Comparison of ENCODE assay signal across 25 cellular contexts in genomic region chr5:68371607-68372006, GRCh38.
"Had no signal": no experiment of that assay in that cellular context is flagged by ENCODE, and none has a peak within 500 bp of the region (broad histone marks: within the 10 kb centered on the region; RNA-seq: fewer than 3 reads in every experiment).

No MANE protein-coding gene starts in this region.

- H3K4me3 Mint-ChIP-seq: mesothelial cell of epicardium had no signal

- H3K9me3 ChIP-seq: esophagus squamous epithelium, gastrocnemius medialis, heart right ventricle, left lung, lower lobe of right lung, mucosa of descending colon had no signal

- H3K36me3 Mint-ChIP-seq: mesothelial cell of epicardium had no signal

- H3K4me3 ChIP-seq: coronary artery, dorsolateral prefrontal cortex, esophagus squamous epithelium, gastrocnemius medialis, heart right ventricle, left lung, lower lobe of right lung, mucosa of descending colon had no signal

- H3K36me3 ChIP-seq: esophagus squamous epithelium, gastrocnemius medialis, heart right ventricle, left lung, lower lobe of right lung had no signal

- FAIRE-seq: colon, endothelial cell of umbilical vein, islet of Langerhans, keratinocyte had no signal

- DNase-seq: dermis blood vessel endothelial cell; dorsolateral prefrontal cortex; effector CD4-positive, alpha-beta T cell; effector memory CD4-positive, alpha-beta T cell; esophagus squamous epithelium; foreskin fibroblast; foreskin melanocyte; gastrocnemius medialis; glutamatergic neuron; head of caudate nucleus; heart right ventricle; hippocampal formation; left cardiac atrium; left lung; left ventricle myocardium superior; lower lobe of right lung; mesenchymal stem cell; mucosa of descending colon had no signal

- ATAC-seq: esophagus mucosa, gastrocnemius medialis, heart right ventricle, left cardiac atrium, left lung, left ventricle myocardium superior, mucosa of descending colon had no signal

- H3K27ac Mint-ChIP-seq: mesothelial cell of epicardium had no signal

- H3K4me1 ChIP-seq: gastrocnemius medialis, lower lobe of right lung had no signal

- H3K27me3 ChIP-seq: dorsolateral prefrontal cortex, esophagus squamous epithelium, gastrocnemius medialis, heart right ventricle, left lung had no signal

- H3K27ac ChIP-seq: coronary artery, dorsolateral prefrontal cortex, esophagus squamous epithelium, gastrocnemius medialis, heart right ventricle, lower lobe of right lung had no signal
